ENCODE assay signal across 7 cellular contexts in the genomic region with DNA sequence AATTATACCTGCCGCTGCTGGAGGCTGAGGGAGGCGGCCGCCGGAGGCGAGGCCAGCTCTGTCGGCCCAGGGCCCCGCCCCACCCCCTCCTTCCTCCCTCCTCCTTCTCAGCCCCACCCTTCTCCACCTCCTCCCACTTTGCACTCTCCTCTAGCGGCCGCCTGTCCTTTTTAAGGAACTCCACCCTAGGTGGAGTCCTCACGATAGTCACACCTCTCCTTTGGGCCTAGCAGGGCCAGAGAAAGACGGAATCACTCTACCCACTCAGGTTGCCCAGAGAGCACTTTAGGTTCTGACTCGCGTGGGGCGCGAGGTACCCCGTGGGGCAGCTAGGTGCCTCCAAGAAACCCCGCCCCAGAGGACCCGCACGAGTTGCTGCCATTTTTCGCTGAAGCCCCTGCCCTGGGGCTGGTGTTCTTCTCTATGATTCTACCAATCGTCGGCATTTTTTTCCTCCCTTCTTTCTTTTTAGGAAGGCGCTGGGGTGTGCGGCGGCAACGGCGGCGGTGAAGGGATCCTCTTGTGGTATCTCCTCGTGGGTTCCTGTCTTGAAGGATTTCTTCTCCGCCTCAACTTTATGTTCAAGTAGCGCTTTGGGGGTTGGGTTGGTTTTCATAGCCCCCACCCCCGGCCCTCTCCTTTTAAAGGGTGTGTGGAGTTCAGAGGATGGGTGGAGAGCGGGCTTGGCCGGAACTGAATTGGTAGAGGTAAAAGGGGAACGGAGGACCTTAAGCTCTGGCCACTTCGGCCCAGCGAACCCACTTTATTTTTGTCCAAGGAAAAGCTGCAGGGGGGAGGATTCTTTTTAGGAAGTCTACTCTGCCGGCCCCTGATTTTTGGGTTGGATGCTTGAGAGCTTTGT. TPM values are rescaled to one million over a fixed set of nuclear protein-coding genes. Genes with fewer than 3 reads are reported as not detected.
DNase-seq lines count a peak whose midpoint lies in the region; ATAC-seq and TF ChIP-seq lines count a peak whose summit lies in the region.

A gene (plus strand): TSS at position 136 of the 862 bp plus-strand sequence. CDS start 979 bp downstream, outside the sequence.

- H3K4me1 ChIP-seq in mesenchymal stem cell (ENCODE audit: control insufficient read depth, insufficient read depth, low read depth, low read length), result no peaks in the 10 kb centered on the region

- H3K36me3 Mint-ChIP-seq in stimulated activated naive B cell treated with anti-CD40 and anti-IgM and Interleukin-4, amounts not matched to agents 10 μg/mL and 1 μg/mL and 100 μg/mL, for 72 hours, result peaks cover 2% of the 10 kb centered on the region in 2 donors

- peak within 1 kb of the TSS; percentile 85 to 93 for H3K4me3 Mint-ChIP-seq in stimulated activated naive B cell treated with anti-CD40 and anti-IgM and Interleukin-4, amounts not matched to agents 10 μg/mL and 1 μg/mL and 100 μg/mL, for 72 hours

- no peak within 1 kb of the TSS for H2AK5ac ChIP-seq in mesenchymal stem cell (ENCODE audit: low read length, severe bottlenecking)

- no peaks in the 10 kb centered on the region for H3K36me3 ChIP-seq in mesenchymal stem cell (ENCODE audit: control insufficient read depth in 1 of 2, insufficient read depth in 2 of 2, low read depth in 1 of 2, low read length in 2 of 2)

- H3K9ac ChIP-seq in mesenchymal stem cell (ENCODE audit: low read length), result peak within 1 kb of the TSS; percentile 79

- H2BK15ac ChIP-seq in mesenchymal stem cell (ENCODE audit: low read depth, poor library complexity, severe bottlenecking), result no peak within 1 kb of the TSS

- H2AFZ ChIP-seq in mesenchymal stem cell (ENCODE audit: low read depth, low read length), result no peak within 1 kb of the TSS

- peaks cover 2% of the 10 kb centered on the region for H3K79me1 ChIP-seq in mesenchymal stem cell (replicated peaks; ENCODE audit: low read length, poor library complexity, severe bottlenecking)

- H2BK5ac ChIP-seq in mesenchymal stem cell (ENCODE audit: low read depth, low read length, poor library complexity, severe bottlenecking), result no peak within 1 kb of the TSS

- DNase-seq in coronary artery (ENCODE audit: low spot score) (no peak), mesenchymal stem cell (no peak), NCI-H526 treated with DMSO at 0.1 percent for 48 hours (lab: John Stamatoyannopoulos, UW) (no peak)
- DNase-seq in stimulated activated naive B cell treated with anti-CD40 and anti-IgM and Interleukin-4, amounts not matched to agents 10 μg/mL and 1 μg/mL and 100 μg/mL, for 72 hours, result peak; percentile 23

- no peak within 1 kb of the TSS for H4K8ac ChIP-seq in mesenchymal stem cell (ENCODE audit: low read length)

- intact Hi-C loops in T-helper 2 cell treated with Interferon-gamma antibody and Interleukin-4, amounts not matched to agents 100 ng/mL and 5 ng/mL, for 36 hours (cut with micrococcal nuclease), result loop anchor here (1.0 to 5.0 kb wide), 3 partner anchors 16 to 515 kb away; a partner anchor contains a TSS

- no peak for TF ChIP-seq CTCF in coronary artery (IDR thresholded peaks at IDR 0.05)

- H3K9me3 ChIP-seq in mesenchymal stem cell (ENCODE audit: control insufficient read depth, low read length), result no peaks in the 10 kb centered on the region

- ATAC-seq in GM18873 (IDR thresholded peaks at IDR 0.05; ENCODE audit: low FRiP score, unreplicated experiment) (peak; percentile 39), HG02981 (IDR thresholded peaks at IDR 0.05; ENCODE audit: unreplicated experiment) (peak; percentile 65)
- peak; percentile 81 to 85 for ATAC-seq in stimulated activated naive B cell treated with anti-CD40 and anti-IgM and Interleukin-4, amounts not matched to agents 10 μg/mL and 1 μg/mL and 100 μg/mL, for 72 hours (replicated peaks)

- H3K18ac ChIP-seq in mesenchymal stem cell (ENCODE audit: low read depth in 1 of 2, low read length in 2 of 2), result no peak within 1 kb of the TSS

- peak within 1 kb of the TSS; percentile 73 to 89 for H3K27ac ChIP-seq in coronary artery
- no peak within 1 kb of the TSS for H3K27ac ChIP-seq in mesenchymal stem cell (ENCODE audit: low read length, poor library complexity, severe bottlenecking)

- H3K4me2 ChIP-seq in mesenchymal stem cell (ENCODE audit: low read length, poor library complexity, severe bottlenecking), result peak within 1 kb of the TSS; percentile 84

- no peak within 1 kb of the TSS for H3K14ac ChIP-seq in mesenchymal stem cell (ENCODE audit: low read length in 2 of 2)

- no peaks in the 10 kb centered on the region for H3K9me3 Mint-ChIP-seq in stimulated activated naive B cell treated with anti-CD40 and anti-IgM and Interleukin-4, amounts not matched to agents 10 μg/mL and 1 μg/mL and 100 μg/mL, for 72 hours

- H4K91ac ChIP-seq in mesenchymal stem cell (ENCODE audit: low read length), result no peak within 1 kb of the TSS

- H3K4me1 Mint-ChIP-seq in stimulated activated naive B cell treated with anti-CD40 and anti-IgM and Interleukin-4, amounts not matched to agents 10 μg/mL and 1 μg/mL and 100 μg/mL, for 72 hours, result peaks cover 11 to 44% of the 10 kb centered on the region in 2 donors

- no peak within 1 kb of the TSS for H2BK120ac ChIP-seq in mesenchymal stem cell (ENCODE audit: low read depth, low read length)

- peak within 1 kb of the TSS; percentile 9 for H3K27ac Mint-ChIP-seq in stimulated activated naive B cell treated with anti-CD40 and anti-IgM and Interleukin-4, amounts not matched to agents 10 μg/mL and 1 μg/mL and 100 μg/mL, for 72 hours

- 0% methylated on average over 20 of the region's 38 CpGs for WGBS in mesenchymal stem cell

- no peak within 1 kb of the TSS for H2BK12ac ChIP-seq in mesenchymal stem cell (ENCODE audit: low read length in 2 of 2)

- H3K23ac ChIP-seq in mesenchymal stem cell (ENCODE audit: low read length in 2 of 2), result no peak within 1 kb of the TSS

- no peak within 1 kb of the TSS for H3K4ac ChIP-seq in mesenchymal stem cell (ENCODE audit: low read depth in 1 of 2, low read length in 2 of 2)

- peaks cover 0 to 20% of the 10 kb centered on the region in 2 experiments for H3K27me3 ChIP-seq in mesenchymal stem cell (ENCODE audit: control insufficient read depth in 1 of 2, insufficient read depth in 1 of 2, low read length in 2 of 2)

- H3K4me3 ChIP-seq in coronary artery, result peak within 1 kb of the TSS; percentile 70
- H3K4me3 ChIP-seq in mesenchymal stem cell (ENCODE audit: insufficient read depth in 1 of 2, low read depth in 1 of 2, low read length in 2 of 2), result peak within 1 kb of the TSS; percentile 55 to 78

- H3K27me3 Mint-ChIP-seq in stimulated activated naive B cell treated with anti-CD40 and anti-IgM and Interleukin-4, amounts not matched to agents 10 μg/mL and 1 μg/mL and 100 μg/mL, for 72 hours, result peaks cover 0 to 6% of the 10 kb centered on the region in 2 donors

RNA-seq across cellular contexts. Expression of the gene that starts here (rescaled TPM):
- 19.6 and 21.3 TPM in 2 replicates for total RNA-seq in T-helper 2 cell treated with Interferon-gamma antibody and Interleukin-4, amounts not matched to agents 100 ng/mL and 5 ng/mL, for 36 hours
- 0.41 TPM for polyA plus RNA-seq in mesenchymal stem cell (2013, experiment 1 of 2)
- polyA plus RNA-seq in mesenchymal stem cell (2013, experiment 2 of 2), result 0.41 TPM
